Comparison of ENCODE assay signal across 3 cellular contexts in genomic region chr6:152858151-152858550, GRCh38.
"Had no signal": no experiment of that assay in that cellular context is flagged by ENCODE, and none has a peak within 500 bp of the region (broad histone marks: within the 10 kb centered on the region; RNA-seq: fewer than 3 reads in every experiment).

No MANE protein-coding gene starts in this region.

- ATAC-seq: GM12878 had no signal

- DNase-seq: GDM1, GF-D8 had no signal
